Comparison of ENCODE assay signal across 11 cellular contexts in genomic region chr4:20158195-20158594, GRCh38.
"Had no signal": no experiment of that assay in that cellular context is flagged by ENCODE, and none has a peak within 500 bp of the region (broad histone marks: within the 10 kb centered on the region; RNA-seq: fewer than 3 reads in every experiment).

No MANE protein-coding gene starts in this region.

- H3K9me3 ChIP-seq: HAP-1 had no signal

- H3K9ac ChIP-seq: GM23248 had no signal

- H3K27ac ChIP-seq: GM23248 had no signal

- FAIRE-seq: H1, H54 had no signal

- H3K4me2 ChIP-seq: GM23338 had no signal

- H3K4me3 ChIP-seq: GM23248, GM23338, HAP-1 had no signal

- H3K4me1 ChIP-seq: HAP-1 had no signal

- H3K36me3 ChIP-seq: HAP-1 had no signal

- ATAC-seq: GM23338, HCT116 had no signal

- H2AFZ ChIP-seq: GM23248 had no signal

- DNase-seq: GM23248, GOT3, H7, H9, HCEC 1CT, HFFc6 had no signal
